In genomic region chr10:117246997-117247667, GRCh38 we compare ENCODE assay signal across 23 cellular contexts. TPM values are rescaled to one million over a fixed set of nuclear protein-coding genes. Genes with fewer than 3 reads are reported as not detected.
A peak's percentile ranks its signal among the peaks of the same experiment; 100 is the strongest.
DNase-seq lines count a peak whose midpoint lies in the region; ATAC-seq, FAIRE-seq and TF ChIP-seq lines count a peak whose summit lies in the region.
"Had no signal": no experiment of that assay in that cellular context is flagged by ENCODE, and none has a peak within 500 bp of the region (broad histone marks: within the 10 kb centered on the region; RNA-seq: fewer than 3 reads in every experiment).

No MANE protein-coding gene starts in this region.

- 89% methylated on average over 3 of the region's 3 CpGs for WGBS in pancreas, 2 donors

- no peaks in the 10 kb centered on the region for H3K9me3 ChIP-seq in vagina
- no peaks in the 10 kb centered on the region for H3K9me3 ChIP-seq in pancreas
- H3K9me3 ChIP-seq in ascending aorta, result no peaks in the 10 kb centered on the region

- no peak overlapping the region for H3K4me3 Mint-ChIP-seq in activated CD4-positive, alpha-beta T cell treated with anti-CD3 and anti-CD28 coated beads for 36 hours
- no peak overlapping the region for H3K4me3 Mint-ChIP-seq in HFFc6
- no peak overlapping the region for H3K4me3 Mint-ChIP-seq in activated T-cell treated with anti-CD3 and anti-CD28 coated beads, Interleukin-2, amount 50 U/mL, for 24 hours
- H3K4me3 Mint-ChIP-seq: H9, IgD-negative memory B cell had no signal

- no peaks in the 10 kb centered on the region for H3K36me3 Mint-ChIP-seq in activated CD4-positive, alpha-beta T cell treated with anti-CD3 and anti-CD28 coated beads for 36 hours (ENCODE audit: low read depth)
- no peaks in the 10 kb centered on the region for H3K36me3 Mint-ChIP-seq in HFFc6 (ENCODE audit: low read depth)
- no peaks in the 10 kb centered on the region for H3K36me3 Mint-ChIP-seq in activated T-cell treated with anti-CD3 and anti-CD28 coated beads, Interleukin-2, amount 50 U/mL, for 24 hours (ENCODE audit: low read depth)

- H3K27ac ChIP-seq in vagina, result peak overlapping the region; percentile 69
- H3K27ac ChIP-seq in pancreas, result no peak overlapping the region
- H3K27ac ChIP-seq in ascending aorta, result no peak overlapping the region
- H3K27ac ChIP-seq: 22Rv1, C4-2B had no signal

- no peak for FAIRE-seq in pancreas (lab: Jason Lieb, UNC)
- FAIRE-seq: GM19239, HTR-8/SVneo had no signal

- no peaks in the 10 kb centered on the region for H3K27me3 ChIP-seq in vagina
- no peaks in the 10 kb centered on the region for H3K27me3 ChIP-seq in pancreas
- H3K27me3 ChIP-seq in ascending aorta, result no peaks in the 10 kb centered on the region

- no peak for DNase-seq in activated CD4-positive, alpha-beta T cell treated with anti-CD3 and anti-CD28 coated beads for 36 hours
- DNase-seq in activated CD4-positive, alpha-beta T cell treated with anti-CD3 and anti-CD28 coated beads for 48 hours, result no peak
- DNase-seq in HFFc6 (peak; percentile 3), epithelial cell of esophagus (ENCODE audit: low read depth) (peak; percentile 34), vagina (ENCODE audit: extremely low spot score in 2 of 2) (no peak), pancreas (no peak), ascending aorta (ENCODE audit: low spot score in 2 of 2) (no peak)
- no peak for DNase-seq in activated T-cell treated with anti-CD3 and anti-CD28 coated beads, Interleukin-2, amount 50 U/mL, for 24 hours
- DNase-seq: DMS 273 treated with DMSO at 0.1 percent for 48 hours; EL; H9; NCI-H1417 treated with DMSO at 0.1 percent for 48 hours; NCI-H1930; NK-92 treated with Interleukin-12 subunit alpha and Interleukin-12 subunit beta, amount 100 ng/mL, for 24 hours; SHP77 treated with DMSO at 0.1 percent for 48 hours had no signal

- CTCF ChIA-PET in activated CD4-positive, alpha-beta T cell treated with anti-CD3 and anti-CD28 coated beads for 36 hours (lab: Charles Lee), result interaction anchor here (0.8 to 1.4 kb wide), 4 partner anchors 16 to 450 kb away, joined by 3 read pairs; no protein-coding TSS in a partner anchor

- intact Hi-C loops in activated CD4-positive, alpha-beta T cell treated with anti-CD3 and anti-CD28 coated beads for 36 hours (cut with DNase I, micrococcal nuclease), result no loop called here
- intact Hi-C loops in vagina (cut with DNase I) (no loop called here), pancreas (cut with DNase I) (no loop called here), ascending aorta (cut with DNase I) (no loop called here)

- peaks cover 22% of the 10 kb centered on the region for H3K27me3 Mint-ChIP-seq in activated CD4-positive, alpha-beta T cell treated with anti-CD3 and anti-CD28 coated beads for 36 hours
- H3K27me3 Mint-ChIP-seq in HFFc6 (ENCODE audit: insufficient read depth), result peaks cover 44% of the 10 kb centered on the region
- peaks cover 70% of the 10 kb centered on the region for H3K27me3 Mint-ChIP-seq in activated T-cell treated with anti-CD3 and anti-CD28 coated beads, Interleukin-2, amount 50 U/mL, for 24 hours

- POLR2A ChIA-PET in activated CD4-positive, alpha-beta T cell treated with anti-CD3 and anti-CD28 coated beads for 36 hours (lab: Charles Lee), result no interaction called here

- peaks cover 15% of the 10 kb centered on the region for H3K4me1 Mint-ChIP-seq in activated CD4-positive, alpha-beta T cell treated with anti-CD3 and anti-CD28 coated beads for 36 hours
- H3K4me1 Mint-ChIP-seq in HFFc6 (ENCODE audit: low read depth), result peaks cover 11% of the 10 kb centered on the region
- H3K4me1 Mint-ChIP-seq in activated T-cell treated with anti-CD3 and anti-CD28 coated beads, Interleukin-2, amount 50 U/mL, for 24 hours (ENCODE audit: low read depth), result peaks cover 23% of the 10 kb centered on the region

- ATAC-seq in activated CD4-positive, alpha-beta T cell treated with anti-CD3 and anti-CD28 coated beads for 36 hours, result peak; percentile 49
- no peak for ATAC-seq in pancreas

- no peak for TF ChIP-seq POLR2A in vagina (IDR thresholded peaks at IDR 0.05)

- H3K36me3 ChIP-seq in vagina (no peaks in the 10 kb centered on the region), pancreas (no peaks in the 10 kb centered on the region), ascending aorta (no peaks in the 10 kb centered on the region)

- TF ChIP-seq CTCF in HFFc6 (IDR thresholded peaks at IDR 0.05) (no peak), epithelial cell of esophagus (IDR thresholded peaks at IDR 0.05; ENCODE audit: insufficient read depth, low read depth, low read length, missing control alignments) (no peak), vagina (IDR thresholded peaks at IDR 0.05) (no peak), pancreas (IDR thresholded peaks at IDR 0.05) (no peak), ascending aorta (IDR thresholded peaks at IDR 0.05) (no peak)

- no peaks in the 10 kb centered on the region for H3K9me3 Mint-ChIP-seq in activated CD4-positive, alpha-beta T cell treated with anti-CD3 and anti-CD28 coated beads for 36 hours (ENCODE audit: low read depth)
- no peaks in the 10 kb centered on the region for H3K9me3 Mint-ChIP-seq in HFFc6
- no peaks in the 10 kb centered on the region for H3K9me3 Mint-ChIP-seq in activated T-cell treated with anti-CD3 and anti-CD28 coated beads, Interleukin-2, amount 50 U/mL, for 24 hours
- H3K9me3 Mint-ChIP-seq: H9 had no signal

- no peak overlapping the region for H3K4me3 ChIP-seq in epithelial cell of esophagus (ENCODE audit: low read length)
- no peak overlapping the region for H3K4me3 ChIP-seq in vagina
- H3K4me3 ChIP-seq in pancreas, result no peak overlapping the region
- H3K4me3 ChIP-seq in ascending aorta, result no peak overlapping the region

- H3K27ac Mint-ChIP-seq in activated CD4-positive, alpha-beta T cell treated with anti-CD3 and anti-CD28 coated beads for 36 hours, result peak overlapping the region; percentile 37
- H3K27ac Mint-ChIP-seq in HFFc6, result no peak overlapping the region
- H3K27ac Mint-ChIP-seq in activated T-cell treated with anti-CD3 and anti-CD28 coated beads, Interleukin-2, amount 50 U/mL, for 24 hours, result no peak overlapping the region
- H3K27ac Mint-ChIP-seq: H9 had no signal

- H3K4me1 ChIP-seq in vagina (peaks cover 31% of the 10 kb centered on the region), pancreas (no peaks in the 10 kb centered on the region), ascending aorta (no peaks in the 10 kb centered on the region)

RNA-seq across cellular contexts. Expression of gene SLC18A2, which starts 6.2 kb away (rescaled TPM):
- total RNA-seq in activated CD4-positive, alpha-beta T cell treated with anti-CD3 and anti-CD28 coated beads for 36 hours, result under 1 TPM; 0.14 to 0.21 TPM
- total RNA-seq in HFFc6 (2021; fragmentation: NEBNext Ultra II Directional; extraction: Animal tissue kit (Norgen Biotek cat#: 25700)), result not detected
- 11.5 TPM for total RNA-seq in vagina
- 1 to 10 TPM in 3 of 6 donors, under 1 TPM in 3; 0.39 to 2.4 (median 1.1) TPM for total RNA-seq in pancreas
- 10 to 100 TPM in 1 of 2 donors, 1 to 10 TPM in 1; 5.9 to 25.5 TPM for polyA plus RNA-seq in pancreas
- total RNA-seq in ascending aorta, result not detected
- total RNA-seq: OCI-LY7, RPMI7951 had no signal

RNA-seq across cellular contexts. Expression of gene KCNK18, which starts 49.8 kb away (rescaled TPM):
- total RNA-seq in activated CD4-positive, alpha-beta T cell treated with anti-CD3 and anti-CD28 coated beads for 36 hours, result not detected
- total RNA-seq in HFFc6 (2021; fragmentation: NEBNext Ultra II Directional; extraction: Animal tissue kit (Norgen Biotek cat#: 25700)), result not detected
- total RNA-seq in vagina, result not detected
- total RNA-seq in pancreas, result not detected
- not detected for polyA plus RNA-seq in pancreas
- not detected for total RNA-seq in ascending aorta
- total RNA-seq: H9, OCI-LY7, RPMI7951 had no signal
- polyA plus RNA-seq: AG04450, IgD-negative memory B cell had no signal

Comparison
In these comparisons a context has a peak if more than half of its experiments do, and no peak if none do; other contexts are left out.
1. DNase-seq: peak in HFFc6 (single experiment) and epithelial cell of esophagus (single experiment); none in activated CD4-positive, alpha-beta T cell treated with anti-CD3 and anti-CD28 coated beads for 36 hours (single experiment), activated CD4-positive, alpha-beta T cell treated with anti-CD3 and anti-CD28 coated beads for 48 hours (single experiment), vagina (0 of 2), activated T-cell treated with anti-CD3 and anti-CD28 coated beads, Interleukin-2, amount 50 U/mL, for 24 hours (single experiment), pancreas (0 of 6) and ascending aorta (0 of 2).